In genomic region chr18:79305976-79306375, GRCh38 we compare ENCODE assay signal across 18 cellular contexts.
A peak's percentile ranks its signal among the peaks of the same experiment; 100 is the strongest.
DNase-seq lines count a peak whose midpoint lies in the region; ATAC-seq and TF ChIP-seq lines count a peak whose summit lies in the region.
"Had no signal": no experiment of that assay in that cellular context is flagged by ENCODE, and none has a peak within 500 bp of the region (broad histone marks: within the 10 kb centered on the region; RNA-seq: fewer than 3 reads in every experiment).

No MANE protein-coding gene starts in this region.

- no peak overlapping the region for H4K8ac ChIP-seq in trophoblast cell (ENCODE audit: low read depth, low read length)

- peak overlapping the region in 2 of 3 experiments; percentile 12 to 60 for H3K27ac Mint-ChIP-seq in nephron
- H3K27ac Mint-ChIP-seq: B cell; CD8-positive, alpha-beta T cell; HFFc6 had no signal

- H3K79me1 ChIP-seq in trophoblast cell (ENCODE audit: low read length): no peaks in the 10 kb centered on the region

- no peak overlapping the region for H3K4me3 ChIP-seq in trophoblast cell (ENCODE audit: low read depth, low read length)
- H3K4me3 ChIP-seq: BLaER1 treated with 17β-estradiol and CSF1 and Interleukin-3, amounts not matched to agents 10 nM and 100 nM had no signal

- peaks cover 33% of the 10 kb centered on the region for H3K36me3 Mint-ChIP-seq in nephron (ENCODE audit: low read depth)

- H3K4me2 ChIP-seq in trophoblast cell (ENCODE audit: low read length): no peak overlapping the region
- H3K4me2 ChIP-seq: BLaER1 treated with 17β-estradiol and CSF1 and Interleukin-3, amounts not matched to agents 10 nM and 100 nM had no signal

- TF ChIP-seq CTCF in nephron (IDR thresholded peaks at IDR 0.05; ENCODE audit: unreplicated experiment in 3 of 3): no peak

- DNase-seq in NCI-H2227 (lab: John Stamatoyannopoulos, UW; ENCODE audit: unreplicated experiment): peak; percentile 65
- peak; percentile 94 for DNase-seq in NCI-H69 (lab: John Stamatoyannopoulos, UW)
- DNase-seq in trophoblast cell: no peak
- DNase-seq in cerebellum (ENCODE audit: low spot score): no peak
- DNase-seq in HuH-7.5 (ENCODE audit: low spot score): no peak
- DNase-seq: Calu3; CD8-positive, alpha-beta T cell; DMS79 treated with DMSO at 0.1 percent for 48 hours; GF-D8; GOT3; H7; HFFc6 had no signal

- no peak overlapping the region for H3K4ac ChIP-seq in trophoblast cell (ENCODE audit: low read depth, low read length)

- H2BK12ac ChIP-seq in trophoblast cell (ENCODE audit: low read length): no peak overlapping the region

- no peak for ATAC-seq in GM18498 (IDR thresholded peaks at IDR 0.05; ENCODE audit: unreplicated experiment)
- ATAC-seq: CD8-positive, alpha-beta T cell; HCT116 had no signal

- no peak overlapping the region for H2AFZ ChIP-seq in trophoblast cell (ENCODE audit: insufficient read depth, low read length, poor library complexity)

- H2BK5ac ChIP-seq in trophoblast cell (ENCODE audit: low read depth, low read length, poor library complexity): no peak overlapping the region

- H3K18ac ChIP-seq in trophoblast cell (ENCODE audit: low read length): no peak overlapping the region

- H4K12ac ChIP-seq in trophoblast cell (ENCODE audit: low read depth, low read length): no peak overlapping the region

- no peak overlapping the region for H2BK120ac ChIP-seq in trophoblast cell (ENCODE audit: insufficient read depth, low read length, poor library complexity)

- no peak overlapping the region for H3K23ac ChIP-seq in trophoblast cell (ENCODE audit: low read length)

- peak overlapping the region; percentile 27 for H3K9ac ChIP-seq in trophoblast cell (ENCODE audit: low read length)
- H3K9ac ChIP-seq: BLaER1 treated with 17β-estradiol and CSF1 and Interleukin-3, amounts not matched to agents 10 nM and 100 nM had no signal

- H3K4me1 Mint-ChIP-seq in nephron: peaks cover 28% of the 10 kb centered on the region
- H3K4me1 Mint-ChIP-seq: B cell had no signal

- H3K36me3 ChIP-seq in trophoblast cell (ENCODE audit: control insufficient read depth in 1 of 2, insufficient read depth in 2 of 2, low read length in 2 of 2): peaks cover 9 to 10% of the 10 kb centered on the region in 2 experiments

- no peaks in the 10 kb centered on the region for H3K9me3 ChIP-seq in trophoblast cell (ENCODE audit: insufficient read depth, low read depth, low read length)
- H3K9me3 ChIP-seq: BLaER1 treated with 17β-estradiol and CSF1 and Interleukin-3, amounts not matched to agents 10 nM and 100 nM had no signal

- no CpG with 5 or more reads among the region's 11 CpGs for WGBS in trophoblast cell (ENCODE audit: extremely low coverage, insufficient coverage, insufficient read length)

- no peak overlapping the region for H4K91ac ChIP-seq in trophoblast cell (ENCODE audit: low read depth, low read length)

- H3K27ac ChIP-seq in trophoblast cell (ENCODE audit: low read depth, low read length): no peak overlapping the region
- H3K27ac ChIP-seq: BLaER1 treated with 17β-estradiol and CSF1 and Interleukin-3, amounts not matched to agents 10 nM and 100 nM; HL-60 had no signal

- H2AK5ac ChIP-seq in trophoblast cell (ENCODE audit: low read length): no peak overlapping the region

- no peaks in the 10 kb centered on the region for H3K27me3 ChIP-seq in trophoblast cell (ENCODE audit: insufficient read depth, low read length)
- H3K27me3 ChIP-seq: BLaER1 treated with 17β-estradiol and CSF1 and Interleukin-3, amounts not matched to agents 10 nM and 100 nM had no signal

- no peaks in the 10 kb centered on the region for H3K9me3 Mint-ChIP-seq in nephron
- H3K9me3 Mint-ChIP-seq: CD8-positive, alpha-beta T cell; HFFc6 had no signal

- H3K4me1 ChIP-seq in trophoblast cell (ENCODE audit: control insufficient read depth in 1 of 2, insufficient read depth in 2 of 2, low read length in 2 of 2): no peaks in the 10 kb centered on the region

- H3K4me3 Mint-ChIP-seq in nephron: no peak overlapping the region
- H3K4me3 Mint-ChIP-seq: B cell; CD8-positive, alpha-beta T cell; HFFc6 had no signal

- H3K27me3 Mint-ChIP-seq in nephron (ENCODE audit: low read depth): no peaks in the 10 kb centered on the region
- H3K27me3 Mint-ChIP-seq: B cell had no signal

- no peaks in the 10 kb centered on the region for H3K79me2 ChIP-seq in trophoblast cell (ENCODE audit: control insufficient read depth, insufficient read depth, low read length, poor library complexity)

- H3K14ac ChIP-seq in trophoblast cell (ENCODE audit: low read length): no peak overlapping the region

Comparison
In these comparisons a context has a peak if more than half of its experiments do, and no peak if none do; other contexts are left out.
1. DNase-seq: peak in NCI-H2227 (single experiment) and NCI-H69 (single experiment); none in trophoblast cell (0 of 2), cerebellum (single experiment) and HuH-7.5 (single experiment).